Comparison of ENCODE assay signal across 8 cellular contexts in the genomic region with DNA sequence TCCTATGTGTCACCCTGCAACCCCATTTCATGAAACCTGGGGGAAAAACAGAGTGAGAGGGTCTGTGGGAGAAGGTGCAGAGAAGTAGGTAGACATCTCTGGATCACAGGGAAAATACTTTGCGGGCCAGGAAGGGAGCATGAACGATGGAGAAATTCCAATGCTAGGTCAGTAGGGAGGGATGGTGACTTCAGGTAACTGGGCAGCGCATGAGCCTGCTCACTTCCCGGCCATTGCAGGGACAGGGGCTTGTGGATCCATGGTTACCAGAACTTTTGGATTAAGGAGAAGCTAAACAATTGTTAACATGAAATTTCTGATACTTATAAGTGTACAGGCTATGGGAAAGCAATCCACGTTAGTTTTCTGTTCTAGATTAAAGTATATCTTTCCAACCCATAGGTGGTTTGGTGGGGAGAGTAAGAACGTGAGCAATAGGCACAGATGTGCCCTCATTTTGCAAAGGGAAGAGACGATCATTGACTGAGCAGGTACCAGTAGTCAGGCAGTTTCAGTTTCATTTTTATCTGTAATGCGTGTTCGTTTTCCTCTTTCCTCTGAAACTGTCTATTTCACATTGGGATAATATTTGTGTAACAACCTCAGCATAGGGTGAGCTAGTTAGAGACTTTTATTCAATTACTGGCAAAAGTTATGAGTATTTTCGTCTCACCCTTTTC.
DNase-seq lines count a peak whose midpoint lies in the region; ATAC-seq, FAIRE-seq and TF ChIP-seq lines count a peak whose summit lies in the region.

No MANE protein-coding gene starts in this region.

- H3K9me3 ChIP-seq in adipocyte (ENCODE audit: control insufficient read depth, low read length) = no peaks in the 10 kb centered on the region

- TF ChIP-seq CTCF in GM10248 (IDR thresholded peaks at IDR 0.05; ENCODE audit: control extremely low read depth, extremely low read depth, low read depth, missing control alignments) = no peak

- no peaks in the 10 kb centered on the region for H3K36me3 ChIP-seq in adipocyte (ENCODE audit: control insufficient read depth, insufficient read depth, low read length, severe bottlenecking)

- in situ Hi-C loops in ACHN (cut with HindIII; ENCODE audit: low pct_ligation_motif_present, low pct_unique_long_range_greater_than_20kb, low sequenced_read_pairs) = no loop called here

- H3K27me3 ChIP-seq in adipocyte (replicated peaks; ENCODE audit: control insufficient read depth, insufficient read depth, low read length) = no peaks in the 10 kb centered on the region

- CTCF ChIA-PET in GM10248 (lab: Yijun Ruan, JAX) = no interaction called here

- peak; percentile 80 for FAIRE-seq in GM19239 (lab: Jason Lieb, UNC)

- peak; percentile 86 for ATAC-seq in HG03354 (IDR thresholded peaks at IDR 0.05; ENCODE audit: poor library complexity, severe bottlenecking, unreplicated experiment)

- no peaks in the 10 kb centered on the region for H3K4me1 ChIP-seq in adipocyte (ENCODE audit: control insufficient read depth, insufficient read depth, low read length)

- no peak overlapping the region for H3K9ac ChIP-seq in adipocyte (ENCODE audit: low read length)

- peak overlapping the region; percentile 12 for H3K4me3 ChIP-seq in adipocyte (ENCODE audit: low read length)

- POLR2A ChIA-PET in GM10248 (lab: Yijun Ruan, JAX) = no interaction called here

- DNase-seq in ACHN (peak; percentile 11), GM19239 (ENCODE audit: insufficient read length, low spot score) (no peak), adipocyte (ENCODE audit: low read depth) (no peak), MV-4-11 (lab: John Stamatoyannopoulos, UW) (no peak), GM10248 (ENCODE audit: extremely low spot score) (no peak), NK-92 (lab: John Stamatoyannopoulos, UW; ENCODE audit: unreplicated experiment) (no peak), RKO (ENCODE audit: low spot score) (no peak)
